In genomic region chr1:182359645-182360044, GRCh38 we compare ENCODE assay signal across 33 cellular contexts. TPM values are rescaled to one million over a fixed set of nuclear protein-coding genes. Genes with fewer than 3 reads are reported as not detected.
DNase-seq lines count a peak whose midpoint lies in the region; ATAC-seq and TF ChIP-seq lines count a peak whose summit lies in the region.
"Had no signal": no experiment of that assay in that cellular context is flagged by ENCODE, and none has a peak within 500 bp of the region (broad histone marks: within the 10 kb centered on the region; RNA-seq: fewer than 3 reads in every experiment).

No MANE protein-coding gene starts in this region.

- H3K4me1 ChIP-seq in psoas muscle (peaks cover 38% of the 10 kb centered on the region), transverse colon (peaks cover 0 to 2% (median 0%) of the 10 kb centered on the region in 4 donors), osteoblast (ENCODE audit: insufficient read depth, low read length) (no peaks in the 10 kb centered on the region)

- H3K79me2 ChIP-seq in osteoblast (ENCODE audit: insufficient read depth, low read length), result no peaks in the 10 kb centered on the region

- DNase-seq in H7 (peak; percentile 20), ecto neural progenitor cell (ENCODE audit: low spot score) (peak; percentile 70), iPS-NIHi7 (ENCODE audit: extremely low spot score) (peak; percentile 36), psoas muscle (no peak), HUDEP-2 (lab: John Stamatoyannopoulos, UW; ENCODE audit: unreplicated experiment in 76 of 76) (no peak), transverse colon (no peak), NCI-H128 (lab: John Stamatoyannopoulos, UW; ENCODE audit: unreplicated experiment) (no peak), osteoblast (ENCODE audit: insufficient read length, low spot score, missing footprints) (no peak)
- DNase-seq: AML-193; Caco-2; CD4-positive, alpha-beta T cell; GDM1; GOT3; KBM-7; MV-4-11; NCI-H1105; NCI-H146; NCI-H1930; NCI-H2107; NCI-H446; NCI-H526; NCI-H82; NK-92 treated with Interleukin-12 subunit alpha and Interleukin-12 subunit beta, amount 100 ng/mL, for 24 hours; PC-3; SJCRH30 had no signal

- no peak overlapping the region for H2AFZ ChIP-seq in osteoblast (ENCODE audit: low read length)

- H3K27me3 ChIP-seq in H7 (ENCODE audit: control insufficient read depth, insufficient read depth, low read length) (no peaks in the 10 kb centered on the region), psoas muscle (ENCODE audit: insufficient read depth in 3 of 3, low read length in 2 of 3) (no peaks in the 10 kb centered on the region), transverse colon (no peaks in the 10 kb centered on the region), osteoblast (ENCODE audit: insufficient read depth, low read length) (no peaks in the 10 kb centered on the region)
- H3K27me3 ChIP-seq: BLaER1 treated with 17β-estradiol and CSF1 and Interleukin-3, amounts not matched to agents 10 nM and 100 nM; SJCRH30 had no signal

- H3K27ac ChIP-seq in psoas muscle, result peak overlapping the region; percentile 81
- no peak overlapping the region for H3K27ac ChIP-seq in transverse colon
- H3K27ac ChIP-seq in osteoblast (ENCODE audit: low read depth, low read length), result no peak overlapping the region
- H3K27ac ChIP-seq: BLaER1 treated with 17β-estradiol and CSF1 and Interleukin-3, amounts not matched to agents 10 nM and 100 nM; SJCRH30 had no signal

- TF ChIP-seq CTCF in psoas muscle (IDR thresholded peaks at IDR 0.05) (no peak), transverse colon (IDR thresholded peaks at IDR 0.05) (no peak), osteoblast (IDR thresholded peaks at IDR 0.05; ENCODE audit: extremely low read depth, low read depth, low read length) (no peak)

- in situ Hi-C loops in transverse colon (cut with MboI; ENCODE audit: low pct_ligation_motif_present in 1 of 4, low pct_unique_long_range_greater_than_20kb in 1 of 4, low sequenced_read_pairs in 3 of 4), result no loop called here

- H3K4me2 ChIP-seq in osteoblast (ENCODE audit: insufficient read depth, low read length), result no peak overlapping the region
- H3K4me2 ChIP-seq: BLaER1 treated with 17β-estradiol and CSF1 and Interleukin-3, amounts not matched to agents 10 nM and 100 nM had no signal

- TF ChIP-seq EP300 in transverse colon (IDR thresholded peaks at IDR 0.05; ENCODE audit: low read depth), result no peak

- WGBS in psoas muscle, 3 donors, result 72 to 81% (median 75%) methylated on average over 7 of the region's 7 CpGs
- WGBS in transverse colon (ENCODE audit: low coverage in 1 of 2), 2 donors, result 79 to 100% methylated on average over 2 to 7 of the region's 7 CpGs

- intact Hi-C loops in psoas muscle (cut with DNase I), result no loop called here
- intact Hi-C loops in transverse colon (cut with DNase I; ENCODE audit: low total_unique reads), result no loop called here

- no peak overlapping the region for H3K4me3 ChIP-seq in H7 (ENCODE audit: insufficient read depth, low read depth, low read length)
- H3K4me3 ChIP-seq in psoas muscle, result no peak overlapping the region
- H3K4me3 ChIP-seq in transverse colon, result no peak overlapping the region
- no peak overlapping the region for H3K4me3 ChIP-seq in osteoblast (ENCODE audit: insufficient read depth, low read length)
- H3K4me3 ChIP-seq: BLaER1 treated with 17β-estradiol and CSF1 and Interleukin-3, amounts not matched to agents 10 nM and 100 nM; GM12878; SJCRH30 had no signal

- no peak for ATAC-seq in psoas muscle
- ATAC-seq: GM12878, PC-3, Right ventricle myocardium inferior, SK-N-SH treated with all-trans-retinoic acid at 6 μM for 48 hours had no signal

- no peak for TF ChIP-seq POLR2A in transverse colon (IDR thresholded peaks at IDR 0.05)

- H4K20me1 ChIP-seq in osteoblast (ENCODE audit: insufficient read depth, low read length), result no peaks in the 10 kb centered on the region
- H4K20me1 ChIP-seq: BLaER1 treated with 17β-estradiol and CSF1 and Interleukin-3, amounts not matched to agents 10 nM and 100 nM had no signal

- H3K36me3 ChIP-seq in H7 (replicated peaks; ENCODE audit: control insufficient read depth, insufficient read depth, low read length) (no peaks in the 10 kb centered on the region), psoas muscle (ENCODE audit: insufficient read depth in 1 of 2, low read depth in 1 of 2) (no peaks in the 10 kb centered on the region), transverse colon (no peaks in the 10 kb centered on the region), osteoblast (ENCODE audit: insufficient read depth, low read length) (no peaks in the 10 kb centered on the region)
- H3K36me3 ChIP-seq: BLaER1 treated with 17β-estradiol and CSF1 and Interleukin-3, amounts not matched to agents 10 nM and 100 nM; SJCRH30 had no signal

- H3K9me3 ChIP-seq in psoas muscle (no peaks in the 10 kb centered on the region), transverse colon (no peaks in the 10 kb centered on the region), osteoblast (ENCODE audit: low read depth, low read length) (no peaks in the 10 kb centered on the region)
- H3K9me3 ChIP-seq: BLaER1 treated with 17β-estradiol and CSF1 and Interleukin-3, amounts not matched to agents 10 nM and 100 nM; Caco-2; SJCRH30 had no signal

RNA-seq across cellular contexts. Expression of gene GLUL, which starts 31.9 kb away (rescaled TPM):
- total RNA-seq in H7 (2014; rRNA removed; shearing (Covaris generic)), result 381 and 422 TPM in 2 replicates
- total RNA-seq in psoas muscle, result 1,000 to 10,000 TPM; 1,167 to 6,689 (median 3,344) TPM
- 1,000 to 10,000 TPM; 1,157 to 3,633 (median 2,051) TPM for polyA plus RNA-seq in psoas muscle
- total RNA-seq in transverse colon, result 1,000 to 10,000 TPM in 2 of 4 donors, 100 to 1,000 TPM in 2; 312 to 1,104 (median 985) TPM
- total RNA-seq in osteoblast, result 219 and 259 TPM in 2 replicates

RNA-seq across cellular contexts. Expression of gene TEDDM1, which starts 40.8 kb away (rescaled TPM):
- not detected in 2 replicates for total RNA-seq in H7 (2014; rRNA removed; shearing (Covaris generic))
- total RNA-seq in psoas muscle (not detected), transverse colon (not detected), osteoblast (not detected in 2 replicates)
- polyA plus RNA-seq in psoas muscle, result not detected
- total RNA-seq: Caco-2; CD4-positive, alpha-beta T cell; GM12878; HT1080; LHCN-M2; MCF 10A; PC-3; Right ventricle myocardium inferior; RPMI7951; SJCRH30 had no signal

Comparison
In these comparisons a context has a peak if more than half of its experiments do, and no peak if none do; other contexts are left out.
1. DNase-seq: peak in H7 (single experiment), ecto neural progenitor cell (single experiment) and iPS-NIHi7 (single experiment); none in psoas muscle (0 of 2), HUDEP-2 (0 of 76), transverse colon (single experiment), NCI-H128 (single experiment) and osteoblast (single experiment).